Comparison of ENCODE assay signal across 8 cellular contexts in genomic region chr12:92927436-92928116, GRCh38. TPM values are rescaled to one million over a fixed set of nuclear protein-coding genes. Genes with fewer than 3 reads are reported as not detected.
DNase-seq lines count a peak whose midpoint lies in the region; ATAC-seq and TF ChIP-seq lines count a peak whose summit lies in the region.

No MANE protein-coding gene starts in this region.

- ATAC-seq in HG03025 (IDR thresholded peaks at IDR 0.05; ENCODE audit: low FRiP score, unreplicated experiment) (no peak), left colon (no peak)

- H3K27ac ChIP-seq in osteoblast (ENCODE audit: low read depth, low read length): peak overlapping the region; percentile 73

- H3K4me1 ChIP-seq in osteoblast (ENCODE audit: insufficient read depth, low read length): peaks cover 27% of the 10 kb centered on the region

- H4K20me1 ChIP-seq in osteoblast (ENCODE audit: insufficient read depth, low read length): peaks cover 7% of the 10 kb centered on the region

- TF ChIP-seq CTCF in epithelial cell of proximal tubule (conservative IDR thresholded peaks at IDR 0.05; ENCODE audit: low read depth, low read length) (no peak), osteoblast (IDR thresholded peaks at IDR 0.05; ENCODE audit: extremely low read depth, low read depth, low read length) (no peak)

- DNase-seq in Caki2 (ENCODE audit: low read depth) (peak; percentile 47), HCEC 1CT (peak; percentile 79), SK-MEL-5 (ENCODE audit: low read depth, low spot score) (peak; percentile 48), epithelial cell of proximal tubule (ENCODE audit: low read depth) (peak; percentile 74), osteoblast (ENCODE audit: insufficient read length, low spot score, missing footprints) (peak; percentile 90), iPS-NIHi11 (ENCODE audit: low spot score) (no peak), left colon (no peak)

- H3K4me2 ChIP-seq in osteoblast (ENCODE audit: insufficient read depth, low read length): peak overlapping the region; percentile 79

- intact Hi-C loops in left colon (cut with DNase I, micrococcal nuclease): no loop called here

- H3K9me3 ChIP-seq in osteoblast (ENCODE audit: low read depth, low read length): no peaks in the 10 kb centered on the region

- H3K79me2 ChIP-seq in osteoblast (ENCODE audit: insufficient read depth, low read length): peaks cover 46% of the 10 kb centered on the region

- no peak overlapping the region for H2AFZ ChIP-seq in osteoblast (ENCODE audit: low read length)

- in situ Hi-C loops in Caki2 (cut with HindIII; ENCODE audit: low pct_unique_long_range_greater_than_20kb, low sequenced_read_pairs) (no loop called here), SK-MEL-5 (cut with HindIII; ENCODE audit: low pct_unique_long_range_greater_than_20kb, low sequenced_read_pairs) (no loop called here)

- H3K27me3 ChIP-seq in osteoblast (ENCODE audit: insufficient read depth, low read length): no peaks in the 10 kb centered on the region

- H3K4me3 ChIP-seq in epithelial cell of proximal tubule (ENCODE audit: low read depth, low read length) (peak overlapping the region; percentile 76), osteoblast (ENCODE audit: insufficient read depth, low read length) (peak overlapping the region; percentile 92)

- no peaks in the 10 kb centered on the region for H3K36me3 ChIP-seq in osteoblast (ENCODE audit: insufficient read depth, low read length)

RNA-seq across cellular contexts. Expression of gene EEA1, which starts 1.5 kb away (rescaled TPM):
- total RNA-seq in Caki2 (2014; rRNA removed; shearing (Covaris generic); ENCODE audit: low replicate concordance): 9.7 and 17.4 TPM in 2 replicates
- total RNA-seq in SK-MEL-5 (2014; rRNA removed; shearing (Covaris generic)): 29.0 and 31.5 TPM in 2 replicates
- polyA plus RNA-seq in SK-MEL-5 (2015; cell fraction: cytosol; rRNA removed): 9.7 and 15.1 TPM in 2 replicates
- polyA plus RNA-seq in SK-MEL-5 (2015; cell fraction: nucleus; rRNA removed): 22.3 and 25.4 TPM in 2 replicates
- total RNA-seq in epithelial cell of proximal tubule (6.6 TPM in 2 replicates), osteoblast (32.9 and 40.7 TPM in 2 replicates), left colon (10 to 100 TPM; 32.4 to 33.4 TPM)

Comparison
In these comparisons a context has a peak if more than half of its experiments do, and no peak if none do; other contexts are left out.
1. DNase-seq: peak in Caki2 (single experiment), HCEC 1CT (single experiment), SK-MEL-5 (single experiment), epithelial cell of proximal tubule (single experiment) and osteoblast (single experiment); none in iPS-NIHi11 (single experiment) and left colon (0 of 2).